Comparison of ENCODE assay signal across 14 cellular contexts in the genomic region with DNA sequence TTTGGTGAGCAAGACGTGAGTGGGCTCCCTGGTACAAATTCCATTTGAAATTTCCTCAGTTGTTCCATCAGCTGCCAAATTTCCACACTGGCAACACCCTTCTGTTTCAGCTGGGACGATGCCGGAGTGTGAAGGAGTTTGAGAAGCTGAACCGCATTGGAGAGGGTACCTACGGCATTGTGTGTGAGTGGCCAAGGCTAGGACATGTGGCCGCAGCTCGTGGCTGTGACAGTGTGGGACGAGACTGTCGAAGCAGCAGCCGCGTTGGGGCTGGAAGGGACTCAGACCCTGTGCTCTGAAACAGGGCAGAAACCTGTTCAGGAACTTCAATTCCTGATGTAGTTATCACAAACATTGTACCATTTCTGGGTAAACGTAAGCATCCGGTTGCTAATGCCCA. TPM values are rescaled to one million over a fixed set of nuclear protein-coding genes. Genes with fewer than 3 reads are reported as not detected.
DNase-seq lines count a peak whose midpoint lies in the region; ATAC-seq and TF ChIP-seq lines count a peak whose summit lies in the region.
"Had no signal": no experiment of that assay in that cellular context is flagged by ENCODE, and none has a peak within 500 bp of the region (broad histone marks: within the 10 kb centered on the region; RNA-seq: fewer than 3 reads in every experiment).

No MANE protein-coding gene starts in this region.

- H3K4me1 ChIP-seq in right atrium auricular region, result peaks cover 0 to 15% of the 10 kb centered on the region in 2 donors
- H3K4me1 ChIP-seq in lower lobe of right lung, result peaks cover 11% of the 10 kb centered on the region
- H3K4me1 ChIP-seq in tibial nerve, result peaks cover 0 to 15% (median 4%) of the 10 kb centered on the region in 4 donors

- no peak for TF ChIP-seq POLR2A in tibial nerve (IDR thresholded peaks at IDR 0.05)

- intact Hi-C loops in left cardiac atrium (cut with DNase I), result no loop called here
- intact Hi-C loops in lower lobe of right lung (cut with DNase I), result no loop called here

- no peaks in the 10 kb centered on the region for H3K27me3 ChIP-seq in right atrium auricular region
- H3K27me3 ChIP-seq in lower lobe of right lung (ENCODE audit: low read depth), result no peaks in the 10 kb centered on the region
- H3K27me3 ChIP-seq in tibial nerve, result no peaks in the 10 kb centered on the region

- H3K27ac ChIP-seq in right atrium auricular region, result no peak overlapping the region
- no peak overlapping the region for H3K27ac ChIP-seq in lower lobe of right lung
- H3K27ac ChIP-seq in tibial nerve, result no peak overlapping the region
- H3K27ac ChIP-seq: C4-2B had no signal

- H3K4me3 ChIP-seq in right atrium auricular region, result no peak overlapping the region
- H3K4me3 ChIP-seq in lower lobe of right lung, result no peak overlapping the region
- no peak overlapping the region for H3K4me3 ChIP-seq in tibial nerve
- H3K4me3 ChIP-seq: GM12878, K562 had no signal

- ATAC-seq in left cardiac atrium, result no peak
- no peak for ATAC-seq in lower lobe of right lung
- ATAC-seq: GM12878, K562 had no signal

- TF ChIP-seq EP300 in tibial nerve (IDR thresholded peaks at IDR 0.05), result no peak

- 92 to 95% methylated on average over 13 of the region's 13 CpGs for WGBS in tibial nerve, 2 donors

- H3K9me3 ChIP-seq in right atrium auricular region (no peaks in the 10 kb centered on the region), lower lobe of right lung (no peaks in the 10 kb centered on the region), tibial nerve (no peaks in the 10 kb centered on the region)

- TF ChIP-seq CTCF in right atrium auricular region (IDR thresholded peaks at IDR 0.05), result no peak
- TF ChIP-seq CTCF in lower lobe of right lung (IDR thresholded peaks at IDR 0.05), result no peak
- no peak for TF ChIP-seq CTCF in tibial nerve (IDR thresholded peaks at IDR 0.05)

- peak; percentile 9 for DNase-seq in left cardiac atrium
- DNase-seq in right atrium auricular region (ENCODE audit: low spot score), result no peak
- peak; percentile 10 for DNase-seq in H4 (ENCODE audit: low spot score)
- peak; percentile 28 for DNase-seq in lower lobe of right lung
- DNase-seq in tibial nerve (ENCODE audit: low spot score in 2 of 2), result no peak
- no peak for DNase-seq in HuH-7 (ENCODE audit: low spot score)
- DNase-seq in SKM-1 treated with dmso at 0.1 percent for 144 hours (lab: John Stamatoyannopoulos, UW; ENCODE audit: unreplicated experiment), result no peak
- DNase-seq: CD4-positive, alpha-beta memory T cell; DMS79; HCEC 1CT; HFFc6 had no signal

- H3K36me3 ChIP-seq in right atrium auricular region (peaks cover 23% of the 10 kb centered on the region), lower lobe of right lung (peaks cover 39% of the 10 kb centered on the region), tibial nerve (peaks cover 2 to 49% (median 6%) of the 10 kb centered on the region in 3 donors)

RNA-seq across cellular contexts. Expression of a gene that starts 2.7 kb away (rescaled TPM):
- total RNA-seq in left cardiac atrium, result 10 to 100 TPM; 22.6 to 28.0 TPM
- 10 to 100 TPM; 13.8 to 20.2 TPM for total RNA-seq in right atrium auricular region
- total RNA-seq in H4 (2014; rRNA removed; shearing (Covaris generic)), result 23.0 and 37.5 TPM in 2 replicates
- total RNA-seq in lower lobe of right lung, result 79.6 TPM
- 10 to 100 TPM; 32.6 to 93.6 (median 65.7) TPM for total RNA-seq in tibial nerve

RNA-seq across cellular contexts. Expression of a gene that starts 12.4 kb away (rescaled TPM):
- 1 to 10 TPM; 4.5 to 7.1 TPM for total RNA-seq in left cardiac atrium
- 10 to 100 TPM in 1 of 2 donors, 1 to 10 TPM in 1; 5.9 to 12.7 TPM for total RNA-seq in right atrium auricular region
- total RNA-seq in H4 (2014; rRNA removed; shearing (Covaris generic)), result 8.1 and 9.2 TPM in 2 replicates
- total RNA-seq in lower lobe of right lung, result 10.3 TPM
- 10 to 100 TPM; 10.7 to 33.6 (median 16.1) TPM for total RNA-seq in tibial nerve

RNA-seq across cellular contexts. Expression of a gene that starts 31.5 kb away (rescaled TPM):
- total RNA-seq in left cardiac atrium, result 1 to 10 TPM; 2.4 to 3.6 TPM
- 1 to 10 TPM; 1.1 to 2.2 TPM for total RNA-seq in right atrium auricular region
- total RNA-seq in H4 (2014; rRNA removed; shearing (Covaris generic)), result 6.4 and 9.9 TPM in 2 replicates
- total RNA-seq in lower lobe of right lung, result 9.7 TPM
- total RNA-seq in tibial nerve, result 1 to 10 TPM; 4.8 to 9.0 (median 7.2) TPM

RNA-seq across cellular contexts. Expression of a gene that starts 31.6 kb away (rescaled TPM):
- total RNA-seq in left cardiac atrium (10 to 100 TPM; 11.6 to 12.6 TPM), right atrium auricular region (10 to 100 TPM in 1 of 2 donors, 1 to 10 TPM in 1; 7.3 to 11.3 TPM), lower lobe of right lung (15.6 TPM), tibial nerve (10 to 100 TPM in 1 of 4 donors, 1 to 10 TPM in 3; 5.9 to 14.1 (median 7.0) TPM)
- 4.1 and 6.0 TPM in 2 replicates for total RNA-seq in H4 (2014; rRNA removed; shearing (Covaris generic))

RNA-seq across cellular contexts. Expression of a gene that starts 31.6 kb away (rescaled TPM):
- 10 to 100 TPM; 41.7 to 51.9 TPM for total RNA-seq in left cardiac atrium
- total RNA-seq in right atrium auricular region, result 10 to 100 TPM; 39.0 to 73.3 TPM
- total RNA-seq in H4 (2014; rRNA removed; shearing (Covaris generic)), result 70.7 and 95.1 TPM in 2 replicates
- 70.4 TPM for total RNA-seq in lower lobe of right lung
- 100 to 1,000 TPM in 1 of 4 donors, 10 to 100 TPM in 3; 90.0 to 109 (median 92.7) TPM for total RNA-seq in tibial nerve

Comparison
In these comparisons a context has a peak if more than half of its experiments do, and no peak if none do; other contexts are left out.
1. DNase-seq: peak in left cardiac atrium (single experiment), H4 (single experiment) and lower lobe of right lung (single experiment); none in right atrium auricular region (single experiment), tibial nerve (0 of 2), HuH-7 (single experiment) and SKM-1 treated with dmso at 0.1 percent for 144 hours (single experiment).